Comparison of ENCODE assay signal across 8 cellular contexts in the genomic region with DNA sequence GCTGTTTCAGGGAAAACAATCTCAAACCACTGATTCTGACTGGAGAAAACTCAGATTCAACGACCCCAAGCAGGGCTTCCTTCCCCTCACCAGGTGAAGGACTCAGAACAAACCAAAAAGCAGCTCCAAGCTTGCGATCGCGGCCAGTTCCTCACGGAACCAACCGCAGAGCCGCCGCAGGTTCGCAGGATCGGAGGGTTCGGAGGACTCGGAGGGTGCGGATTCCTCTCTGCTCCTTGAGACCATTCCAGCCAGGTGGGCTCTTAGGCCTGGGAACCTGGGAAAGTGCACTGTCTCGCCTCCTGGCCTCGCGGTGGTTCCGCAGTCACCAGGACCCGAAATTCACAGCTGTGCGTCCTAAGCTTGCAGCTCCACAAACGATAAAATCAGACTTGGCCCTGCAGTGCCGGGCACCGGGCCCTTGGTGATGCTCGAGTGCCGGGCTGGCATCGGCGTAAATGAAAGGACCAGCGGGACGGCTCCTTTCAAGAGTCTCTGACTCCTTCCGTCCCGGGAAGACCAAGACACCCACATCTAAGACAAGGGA.
DNase-seq lines count a peak whose midpoint lies in the region; ATAC-seq and TF ChIP-seq lines count a peak whose summit lies in the region.

No MANE protein-coding gene starts in this region.

- H3K4me2 ChIP-seq in DOHH2 (ENCODE audit: low read length): peak overlapping the region; percentile 85

- WGBS in thymus: under 1% methylated on average over 30 of the region's 30 CpGs

- H3K9me2 ChIP-seq in DOHH2 (replicated peaks; ENCODE audit: control insufficient read depth, low read length): no peaks in the 10 kb centered on the region

- peak; percentile 87 for DNase-seq in KBM-7
- peak; percentile 79 to 86 for DNase-seq in SHP77 (lab: John Stamatoyannopoulos, UW)
- peak; percentile 77 for DNase-seq in activated naive CD4-positive, alpha-beta T cell treated with Interleukin-2 at 50 U/mL for 16 hours
- DNase-seq in germinal center (ENCODE audit: low spot score): peak; percentile 83
- peak in 52 of 56 donors; percentile 16 to 85 (median 58) for DNase-seq in nucleus accumbens (lab: John Stamatoyannopoulos, UW)

- H3K27me3 ChIP-seq in DOHH2 (ENCODE audit: control insufficient read depth, low read length): no peaks in the 10 kb centered on the region
- peaks cover 3% of the 10 kb centered on the region for H3K27me3 ChIP-seq in thymus (ENCODE audit: control insufficient read depth, insufficient read depth)

- H3K4me1 ChIP-seq in DOHH2 (ENCODE audit: control insufficient read depth, low read length): peaks cover 9% of the 10 kb centered on the region
- H3K4me1 ChIP-seq in thymus (ENCODE audit: control insufficient read depth, insufficient read depth, low read length): peaks cover 8% of the 10 kb centered on the region

- no peaks in the 10 kb centered on the region for H4K20me1 ChIP-seq in DOHH2 (ENCODE audit: control insufficient read depth, insufficient read depth, low read depth, low read length)

- H3F3A ChIP-seq in DOHH2 (ENCODE audit: control insufficient read depth, insufficient read depth): peaks cover 4% of the 10 kb centered on the region; the same call in 1 of the 2 replicates

- in situ Hi-C loops in KBM-7 (cut with MboI; ENCODE audit: low pct_unique_long_range_greater_than_20kb, low sequenced_read_pairs): no loop called here

- no peaks in the 10 kb centered on the region for H3K9me3 ChIP-seq in DOHH2 (ENCODE audit: control insufficient read depth, insufficient read depth, low read length)
- H3K9me3 ChIP-seq in thymus (ENCODE audit: control insufficient read depth): peaks cover 2% of the 10 kb centered on the region

- ATAC-seq in GM21619 (IDR thresholded peaks at IDR 0.05; ENCODE audit: unreplicated experiment): peak; percentile 79

- no peaks in the 10 kb centered on the region for H3K79me2 ChIP-seq in DOHH2 (ENCODE audit: control insufficient read depth, low read length)

- H3K4me3 ChIP-seq in DOHH2 (ENCODE audit: low read length) (peak overlapping the region; percentile 99), thymus (ENCODE audit: low read length) (peak overlapping the region; percentile 71)

- TF ChIP-seq CTCF in DOHH2 (IDR thresholded peaks at IDR 0.05; ENCODE audit: low read depth, low read length, poor library complexity, severe bottlenecking): peak; percentile 53

- H3K36me3 ChIP-seq in DOHH2 (ENCODE audit: control insufficient read depth, low read length) (peaks cover 2% of the 10 kb centered on the region; the same call in 1 of the 2 replicates), thymus (ENCODE audit: control insufficient read depth, insufficient read depth) (no peaks in the 10 kb centered on the region)

- H3K27ac ChIP-seq in DOHH2 (ENCODE audit: low read depth, low read length) (peak overlapping the region; percentile 31; the same call in 1 of the 2 replicates), thymus (ENCODE audit: low read depth) (peak overlapping the region; percentile 71)

Comparison
In these comparisons a context has a peak if more than half of its experiments do, and no peak if none do; other contexts are left out.
1. Peak in every context shown above with its lines: DNase-seq, ATAC-seq, H3K4me3 ChIP-seq and H3K27ac ChIP-seq.